ENCODE assay signal across 15 cellular contexts in genomic region chr10:15718495-15719061, GRCh38. TPM values are rescaled to one million over a fixed set of nuclear protein-coding genes. Genes with fewer than 3 reads are reported as not detected.
DNase-seq lines count a peak whose midpoint lies in the region; ATAC-seq and TF ChIP-seq lines count a peak whose summit lies in the region.
"Had no signal": no experiment of that assay in that cellular context is flagged by ENCODE, and none has a peak within 500 bp of the region (broad histone marks: within the 10 kb centered on the region; RNA-seq: fewer than 3 reads in every experiment).

No MANE protein-coding gene starts in this region.

- H3K4me3 ChIP-seq in AG04449 (ENCODE audit: low read depth, low read length) (peak overlapping the region; percentile 55), WERI-Rb-1 (ENCODE audit: low read depth, low read length) (peak overlapping the region; percentile 48), neuronal stem cell (ENCODE audit: low read length in 2 of 2) (no peak overlapping the region), HAP-1 (no peak overlapping the region)

- in situ Hi-C loops in KBM-7 (cut with MboI; ENCODE audit: low pct_unique_long_range_greater_than_20kb, low sequenced_read_pairs), result loop anchor here (10.0 kb wide), 1 partner anchor 284 kb away; no protein-coding TSS in a partner anchor
- in situ Hi-C loops in HAP-1 (cut with MboI; ENCODE audit: low sequenced_read_pairs), result no loop called here

- H2BK15ac ChIP-seq in neuronal stem cell (ENCODE audit: low read length), result no peak overlapping the region

- peaks cover 1% of the 10 kb centered on the region for H3K9me3 Mint-ChIP-seq in glutamatergic neuron (ENCODE audit: unreplicated experiment)
- no peaks in the 10 kb centered on the region for H3K9me3 Mint-ChIP-seq in CD4-positive, alpha-beta T cell
- H3K9me3 Mint-ChIP-seq: activated CD8-positive, alpha-beta T cell treated with anti-CD3 and anti-CD28 coated beads for 36 hours had no signal

- peak overlapping the region; percentile 76 for H2AFZ ChIP-seq in neuronal stem cell (ENCODE audit: low read length)

- H3K9me3 ChIP-seq in WERI-Rb-1 (ENCODE audit: severe bottlenecking), result no peaks in the 10 kb centered on the region
- no peaks in the 10 kb centered on the region for H3K9me3 ChIP-seq in neuronal stem cell (replicated peaks in 1 of 2; ENCODE audit: control insufficient read depth in 2 of 2, insufficient read depth in 1 of 2, low read depth in 1 of 2, low read length in 2 of 2)
- no peaks in the 10 kb centered on the region for H3K9me3 ChIP-seq in CD4-positive, alpha-beta T cell (ENCODE audit: control insufficient read depth, low read length)
- H3K9me3 ChIP-seq in HAP-1, result no peaks in the 10 kb centered on the region
- H3K9me3 ChIP-seq: MG63 had no signal

- H3K23ac ChIP-seq in neuronal stem cell (ENCODE audit: low read depth, low read length, poor library complexity), result no peak overlapping the region

- H2BK120ac ChIP-seq in neuronal stem cell (ENCODE audit: low read depth, low read length), result no peak overlapping the region

- H3K27ac ChIP-seq in WERI-Rb-1 (no peak overlapping the region), neuronal stem cell (replicated peaks; ENCODE audit: low read length) (no peak overlapping the region)
- no peak overlapping the region for H3K27ac ChIP-seq in CD4-positive, alpha-beta T cell (ENCODE audit: low read depth, low read length)

- no peaks in the 10 kb centered on the region for H3K36me3 Mint-ChIP-seq in glutamatergic neuron (ENCODE audit: unreplicated experiment)
- no peaks in the 10 kb centered on the region for H3K36me3 Mint-ChIP-seq in CD4-positive, alpha-beta T cell (ENCODE audit: low read depth)
- H3K36me3 Mint-ChIP-seq: activated naive CD8-positive, alpha-beta T cell had no signal

- no peak overlapping the region for H2BK12ac ChIP-seq in neuronal stem cell (ENCODE audit: low read length)

- no peak overlapping the region for H3K9ac ChIP-seq in neuronal stem cell (ENCODE audit: low read depth, low read length, poor library complexity)

- H3K18ac ChIP-seq in neuronal stem cell (ENCODE audit: low read length), result peak overlapping the region; percentile 16

- no peak overlapping the region for H3K14ac ChIP-seq in neuronal stem cell (ENCODE audit: low read length)

- DNase-seq in AG04449 (ENCODE audit: low read depth, low spot score) (no peak), WERI-Rb-1 (no peak), glutamatergic neuron (peak; percentile 20), neuronal stem cell (ENCODE audit: low spot score) (peak; percentile 9), KBM-7 (no peak), HAP-1 (ENCODE audit: low spot score in 2 of 2) (no peak)
- no peak for DNase-seq in CD4-positive, alpha-beta T cell
- DNase-seq in activated naive CD4-positive, alpha-beta T cell treated with anti-CD3 and anti-CD28 coated beads, Interleukin-2, amount 50 U/mL, for 16 hours, result no peak
- DNase-seq: ACHN; activated CD8-positive, alpha-beta T cell treated with anti-CD3 and anti-CD28 coated beads for 36 hours; MG63; stimulated activated CD4-positive, alpha-beta T cell treated with anti-CD3 and anti-CD28 coated beads, Interleukin-15, amount 100 ng/mL, for 24 hours; stimulated activated naive CD4-positive, alpha-beta T cell had no signal

- H3K4ac ChIP-seq in neuronal stem cell (ENCODE audit: low read length), result no peak overlapping the region

- TF ChIP-seq CTCF in AG04449 (IDR thresholded peaks at IDR 0.05; ENCODE audit: insufficient read depth, low read length, missing control alignments) (no peak), WERI-Rb-1 (IDR thresholded peaks at IDR 0.05; ENCODE audit: low read depth, low read length) (no peak), glutamatergic neuron (IDR thresholded peaks at IDR 0.05; ENCODE audit: partially characterized antibody, unreplicated experiment) (no peak)
- TF ChIP-seq CTCF in CD4-positive, alpha-beta T cell (IDR thresholded peaks at IDR 0.05), result no peak

- peaks cover 3% of the 10 kb centered on the region for H3K4me1 Mint-ChIP-seq in glutamatergic neuron (ENCODE audit: low read depth, unreplicated experiment)
- H3K4me1 Mint-ChIP-seq in CD4-positive, alpha-beta T cell (ENCODE audit: low read depth), result no peaks in the 10 kb centered on the region

- H2AK5ac ChIP-seq in neuronal stem cell (ENCODE audit: low read depth, low read length), result no peak overlapping the region

- no peaks in the 10 kb centered on the region for H3K27me3 ChIP-seq in WERI-Rb-1 (ENCODE audit: insufficient read depth, low read depth, severe bottlenecking)
- peaks cover 7 to 79% (median 21%) of the 10 kb centered on the region in 3 experiments for H3K27me3 ChIP-seq in neuronal stem cell (ENCODE audit: control insufficient read depth in 3 of 3, insufficient read depth in 3 of 3, low read depth in 1 of 3, low read length in 3 of 3)
- H3K27me3 ChIP-seq in CD4-positive, alpha-beta T cell (ENCODE audit: control insufficient read depth, insufficient read depth, low read length), result peaks cover 38% of the 10 kb centered on the region
- peaks cover 54% of the 10 kb centered on the region for H3K27me3 ChIP-seq in HAP-1 (ENCODE audit: low read depth)

- WGBS in neuronal stem cell (ENCODE audit: extremely low coverage in 2 of 2, insufficient read length in 2 of 2, insufficient replicate concordance in 1 of 2), 2 donors, result no CpG with 5 or more reads among the region's 22 CpGs

- peak overlapping the region; percentile 85 for H3K4me2 ChIP-seq in neuronal stem cell (ENCODE audit: insufficient read depth, low read length, poor library complexity, severe bottlenecking)

- H4K8ac ChIP-seq in neuronal stem cell (ENCODE audit: low read depth, low read length), result no peak overlapping the region

- ATAC-seq in CD4-positive, alpha-beta T cell (ENCODE audit: poor library complexity), result no peak
- ATAC-seq: activated CD8-positive, alpha-beta T cell treated with anti-CD3 and anti-CD28 coated beads for 36 hours had no signal

- H3K27me3 Mint-ChIP-seq in glutamatergic neuron (ENCODE audit: unreplicated experiment), result peaks cover 2% of the 10 kb centered on the region
- peaks cover 67% of the 10 kb centered on the region for H3K27me3 Mint-ChIP-seq in CD4-positive, alpha-beta T cell

- CTCF ChIA-PET in AG04449 (lab: Yijun Ruan, JAX), result interaction anchor here (0.7 to 24.4 kb wide), 29 partner anchors 10 to 299 kb away, joined by 3 to 569 read pairs (median 5); no protein-coding TSS in a partner anchor
- CTCF ChIA-PET in CD4-positive, alpha-beta T cell (lab: Charles Lee), result no interaction called here

- peak overlapping the region; percentile 95 for H3K4me3 Mint-ChIP-seq in glutamatergic neuron (ENCODE audit: unreplicated experiment)
- H3K4me3 Mint-ChIP-seq in CD4-positive, alpha-beta T cell, result no peak overlapping the region
- H3K4me3 Mint-ChIP-seq: activated CD8-positive, alpha-beta T cell treated with anti-CD3 and anti-CD28 coated beads for 36 hours; activated naive CD8-positive, alpha-beta T cell had no signal

- H3K79me1 ChIP-seq in neuronal stem cell (ENCODE audit: low read depth, low read length), result no peaks in the 10 kb centered on the region

- no peaks in the 10 kb centered on the region for H3K36me3 ChIP-seq in WERI-Rb-1
- H3K36me3 ChIP-seq in neuronal stem cell (replicated peaks in 1 of 2; ENCODE audit: control insufficient read depth in 2 of 2, insufficient read depth in 2 of 2, low read length in 2 of 2), result no peaks in the 10 kb centered on the region
- no peaks in the 10 kb centered on the region for H3K36me3 ChIP-seq in HAP-1 (replicated peaks)
- H3K36me3 ChIP-seq: MG63 had no signal

- no peak overlapping the region for H3K27ac Mint-ChIP-seq in glutamatergic neuron (ENCODE audit: unreplicated experiment)
- no peak overlapping the region for H3K27ac Mint-ChIP-seq in CD4-positive, alpha-beta T cell
- H3K27ac Mint-ChIP-seq: activated CD8-positive, alpha-beta T cell treated with anti-CD3 and anti-CD28 coated beads for 36 hours; activated naive CD8-positive, alpha-beta T cell had no signal

- H4K91ac ChIP-seq in neuronal stem cell (ENCODE audit: low read depth, low read length, poor library complexity), result no peak overlapping the region

- no peak overlapping the region for H2BK5ac ChIP-seq in neuronal stem cell (ENCODE audit: low read length)

- POLR2A ChIA-PET in AG04449 (lab: Yijun Ruan, JAX), result interaction anchor here (0.7 kb wide), 1 partner anchor 258 kb away, joined by 3 read pairs; no protein-coding TSS in a partner anchor
- POLR2A ChIA-PET in CD4-positive, alpha-beta T cell (lab: Charles Lee), result no interaction called here

- intact Hi-C loops in CD4-positive, alpha-beta T cell (cut with DNase I, micrococcal nuclease), result no loop called here

- H3K4me1 ChIP-seq in neuronal stem cell (ENCODE audit: control insufficient read depth in 2 of 2, insufficient read depth in 1 of 2, low read depth in 1 of 2, low read length in 2 of 2) (peaks cover 0 to 5% of the 10 kb centered on the region in 2 donors), HAP-1 (no peaks in the 10 kb centered on the region)

RNA-seq across cellular contexts. Expression of gene ITGA8, which starts 1.1 kb away (rescaled TPM):
- 0.93 TPM for total RNA-seq in glutamatergic neuron (ENCODE audit: unreplicated experiment)
- polyA plus RNA-seq in neuronal stem cell (2013, experiment 1 of 2), result not detected
- polyA plus RNA-seq in neuronal stem cell (2013, experiment 2 of 2), result not detected
- total RNA-seq in CD4-positive, alpha-beta T cell, result not detected
- total RNA-seq: activated CD8-positive, alpha-beta T cell treated with anti-CD3 and anti-CD28 coated beads for 36 hours had no signal
- polyA plus RNA-seq: mammary epithelial cell had no signal

Comparison
In these comparisons a context has a peak if more than half of its experiments do, and no peak if none do; other contexts are left out.
1. DNase-seq: peak in glutamatergic neuron (single experiment) and neuronal stem cell (single experiment); none in AG04449 (single experiment), WERI-Rb-1 (single experiment), CD4-positive, alpha-beta T cell (0 of 10), KBM-7 (single experiment), HAP-1 (0 of 2) and activated naive CD4-positive, alpha-beta T cell treated with anti-CD3 and anti-CD28 coated beads, Interleukin-2, amount 50 U/mL, for 16 hours (single experiment).
2. H3K4me3 ChIP-seq: peak in AG04449 (single experiment) and WERI-Rb-1 (single experiment); none in neuronal stem cell (0 of 2) and HAP-1 (single experiment).